12 cellular contexts compared by ENCODE assay signal in genomic region chr12:107441906-107442305, GRCh38.
A peak's percentile ranks its signal among the peaks of the same experiment; 100 is the strongest.
DNase-seq lines count a peak whose midpoint lies in the region; ATAC-seq and TF ChIP-seq lines count a peak whose summit lies in the region.
"Had no signal": no experiment of that assay in that cellular context is flagged by ENCODE, and none has a peak within 500 bp of the region (broad histone marks: within the 10 kb centered on the region; RNA-seq: fewer than 3 reads in every experiment).

No MANE protein-coding gene starts in this region.

- TF ChIP-seq EP300 in gastroesophageal sphincter (IDR thresholded peaks at IDR 0.05), result no peak

- no peak for TF ChIP-seq POLR2A in gastroesophageal sphincter (IDR thresholded peaks at IDR 0.05)

- peak overlapping the region; percentile 64 for H3K27ac Mint-ChIP-seq in activated CD4-positive, alpha-beta T cell treated with anti-CD3 and anti-CD28 coated beads for 36 hours
- no peak overlapping the region for H3K27ac Mint-ChIP-seq in activated CD4-positive, alpha-beta T cell treated with anti-CD3 and anti-CD28 coated beads, Interleukin-2, amount 10 ng/mL, durations not matched to agents 24 days and 14 days
- H3K27ac Mint-ChIP-seq in activated CD4-positive, alpha-beta memory T cell treated with anti-CD3 and anti-CD28 coated beads for 36 hours, result no peak overlapping the region
- H3K27ac Mint-ChIP-seq in stimulated activated effector memory CD8-positive, alpha-beta T cell treated with anti-CD3 and anti-CD28 coated beads, Interleukin-12 subunit alpha, Interleukin-12 subunit beta, amount 100 ng/mL, for 72 hours, result no peak overlapping the region

- H3K27ac ChIP-seq in gastroesophageal sphincter, result peak overlapping the region in 2 of 4 donors; percentile 51 to 52

- no peak for TF ChIP-seq CTCF in gastroesophageal sphincter (IDR thresholded peaks at IDR 0.05)

- H3K36me3 Mint-ChIP-seq in activated CD4-positive, alpha-beta T cell treated with anti-CD3 and anti-CD28 coated beads for 36 hours (ENCODE audit: low read depth), result no peaks in the 10 kb centered on the region
- peaks cover 4% of the 10 kb centered on the region for H3K36me3 Mint-ChIP-seq in activated CD4-positive, alpha-beta T cell treated with anti-CD3 and anti-CD28 coated beads, Interleukin-2, amount 10 ng/mL, durations not matched to agents 24 days and 14 days (ENCODE audit: low read depth)
- H3K36me3 Mint-ChIP-seq in activated CD4-positive, alpha-beta memory T cell treated with anti-CD3 and anti-CD28 coated beads for 36 hours, result peaks cover 2% of the 10 kb centered on the region
- H3K36me3 Mint-ChIP-seq in stimulated activated effector memory CD8-positive, alpha-beta T cell treated with anti-CD3 and anti-CD28 coated beads, Interleukin-12 subunit alpha, Interleukin-12 subunit beta, amount 100 ng/mL, for 72 hours, result no peaks in the 10 kb centered on the region

- POLR2A ChIA-PET in activated CD4-positive, alpha-beta T cell treated with anti-CD3 and anti-CD28 coated beads for 36 hours (lab: Charles Lee), result no interaction called here
- POLR2A ChIA-PET in activated CD4-positive, alpha-beta memory T cell treated with anti-CD3 and anti-CD28 coated beads for 36 hours (lab: Charles Lee), result no interaction called here

- peak; percentile 18 for DNase-seq in activated CD4-positive, alpha-beta T cell treated with anti-CD3 and anti-CD28 coated beads for 36 hours
- DNase-seq in activated CD4-positive, alpha-beta T cell treated with anti-CD3 and anti-CD28 coated beads, Interleukin-2, amount 10 ng/mL, durations not matched to agents 24 days and 14 days, result no peak
- DNase-seq in activated CD4-positive, alpha-beta memory T cell treated with anti-CD3 and anti-CD28 coated beads for 36 hours, result peak; percentile 10
- no peak for DNase-seq in stimulated activated effector memory CD8-positive, alpha-beta T cell treated with anti-CD3 and anti-CD28 coated beads, Interleukin-12 subunit alpha, Interleukin-12 subunit beta, amount 100 ng/mL, for 72 hours (ENCODE audit: low spot score in 2 of 2)
- DNase-seq in G401 (ENCODE audit: low spot score) (no peak), dedifferentiated amniotic fluid mesenchymal stem cell (ENCODE audit: extremely low spot score) (no peak), NAMALWA (ENCODE audit: low spot score) (no peak)
- DNase-seq: 8988T, left colon, NCI-H1417 treated with DMSO at 0.1 percent for 48 hours, SK-N-SH had no signal

- H3K4me3 ChIP-seq in gastroesophageal sphincter, result peak overlapping the region in 1 of 2 donors; percentile 18

- H3K4me1 Mint-ChIP-seq in activated CD4-positive, alpha-beta T cell treated with anti-CD3 and anti-CD28 coated beads for 36 hours, result peaks cover 10% of the 10 kb centered on the region
- H3K4me1 Mint-ChIP-seq in activated CD4-positive, alpha-beta T cell treated with anti-CD3 and anti-CD28 coated beads, Interleukin-2, amount 10 ng/mL, durations not matched to agents 24 days and 14 days, result peaks cover 14% of the 10 kb centered on the region
- H3K4me1 Mint-ChIP-seq in activated CD4-positive, alpha-beta memory T cell treated with anti-CD3 and anti-CD28 coated beads for 36 hours (ENCODE audit: low read depth), result peaks cover 14% of the 10 kb centered on the region
- peaks cover 37% of the 10 kb centered on the region for H3K4me1 Mint-ChIP-seq in stimulated activated effector memory CD8-positive, alpha-beta T cell treated with anti-CD3 and anti-CD28 coated beads, Interleukin-12 subunit alpha, Interleukin-12 subunit beta, amount 100 ng/mL, for 72 hours

- intact Hi-C loops in activated CD4-positive, alpha-beta T cell treated with anti-CD3 and anti-CD28 coated beads for 36 hours (cut with DNase I, micrococcal nuclease), result no loop called here
- intact Hi-C loops in activated CD4-positive, alpha-beta T cell treated with anti-CD3 and anti-CD28 coated beads, Interleukin-2, amount 10 ng/mL, durations not matched to agents 24 days and 14 days (cut with micrococcal nuclease), result no loop called here
- intact Hi-C loops in activated CD4-positive, alpha-beta memory T cell treated with anti-CD3 and anti-CD28 coated beads for 36 hours (cut with micrococcal nuclease), result no loop called here

- no peaks in the 10 kb centered on the region for H3K36me3 ChIP-seq in gastroesophageal sphincter

- no peaks in the 10 kb centered on the region for H3K27me3 Mint-ChIP-seq in activated CD4-positive, alpha-beta T cell treated with anti-CD3 and anti-CD28 coated beads for 36 hours
- H3K27me3 Mint-ChIP-seq in activated CD4-positive, alpha-beta T cell treated with anti-CD3 and anti-CD28 coated beads, Interleukin-2, amount 10 ng/mL, durations not matched to agents 24 days and 14 days, result no peaks in the 10 kb centered on the region
- no peaks in the 10 kb centered on the region for H3K27me3 Mint-ChIP-seq in activated CD4-positive, alpha-beta memory T cell treated with anti-CD3 and anti-CD28 coated beads for 36 hours

- in situ Hi-C loops in G401 (cut with HindIII; ENCODE audit: low sequenced_read_pairs), result no loop called here

- H3K9me3 Mint-ChIP-seq in activated CD4-positive, alpha-beta T cell treated with anti-CD3 and anti-CD28 coated beads for 36 hours (ENCODE audit: low read depth), result no peaks in the 10 kb centered on the region
- H3K9me3 Mint-ChIP-seq in activated CD4-positive, alpha-beta T cell treated with anti-CD3 and anti-CD28 coated beads, Interleukin-2, amount 10 ng/mL, durations not matched to agents 24 days and 14 days, result peaks cover 3% of the 10 kb centered on the region
- no peaks in the 10 kb centered on the region for H3K9me3 Mint-ChIP-seq in activated CD4-positive, alpha-beta memory T cell treated with anti-CD3 and anti-CD28 coated beads for 36 hours
- no peaks in the 10 kb centered on the region for H3K9me3 Mint-ChIP-seq in stimulated activated effector memory CD8-positive, alpha-beta T cell treated with anti-CD3 and anti-CD28 coated beads, Interleukin-12 subunit alpha, Interleukin-12 subunit beta, amount 100 ng/mL, for 72 hours

- no peaks in the 10 kb centered on the region for H3K9me3 ChIP-seq in gastroesophageal sphincter
- H3K9me3 ChIP-seq: SK-N-SH had no signal

- peaks cover 7% of the 10 kb centered on the region for H3K27me3 ChIP-seq in gastroesophageal sphincter

- WGBS in gastroesophageal sphincter (ENCODE audit: low coverage in 1 of 2), 2 donors, result 23 to 28% methylated on average over 8 of the region's 8 CpGs

- H3K4me1 ChIP-seq in gastroesophageal sphincter, result peaks cover 0 to 8% (median 0%) of the 10 kb centered on the region in 3 donors

- H3K4me3 Mint-ChIP-seq in activated CD4-positive, alpha-beta T cell treated with anti-CD3 and anti-CD28 coated beads for 36 hours, result peak overlapping the region; percentile 20
- no peak overlapping the region for H3K4me3 Mint-ChIP-seq in activated CD4-positive, alpha-beta T cell treated with anti-CD3 and anti-CD28 coated beads, Interleukin-2, amount 10 ng/mL, durations not matched to agents 24 days and 14 days
- H3K4me3 Mint-ChIP-seq in activated CD4-positive, alpha-beta memory T cell treated with anti-CD3 and anti-CD28 coated beads for 36 hours, result peak overlapping the region; percentile 23
- H3K4me3 Mint-ChIP-seq in stimulated activated effector memory CD8-positive, alpha-beta T cell treated with anti-CD3 and anti-CD28 coated beads, Interleukin-12 subunit alpha, Interleukin-12 subunit beta, amount 100 ng/mL, for 72 hours, result peak overlapping the region; percentile 34

- peak; percentile 51 for ATAC-seq in activated CD4-positive, alpha-beta T cell treated with anti-CD3 and anti-CD28 coated beads for 36 hours
- ATAC-seq in gastroesophageal sphincter, result peak; percentile 51
- peak; percentile 74 for ATAC-seq in stimulated activated effector memory CD8-positive, alpha-beta T cell treated with anti-CD3 and anti-CD28 coated beads, Interleukin-12 subunit alpha, Interleukin-12 subunit beta, amount 100 ng/mL, for 72 hours
- ATAC-seq: left colon had no signal

- CTCF ChIA-PET in activated CD4-positive, alpha-beta T cell treated with anti-CD3 and anti-CD28 coated beads for 36 hours (lab: Charles Lee), result no interaction called here
- CTCF ChIA-PET in activated CD4-positive, alpha-beta memory T cell treated with anti-CD3 and anti-CD28 coated beads for 36 hours (lab: Charles Lee), result no interaction called here

Comparison
In these comparisons a context has a peak if more than half of its experiments do, and no peak if none do; other contexts are left out.
1. DNase-seq: peak in activated CD4-positive, alpha-beta T cell treated with anti-CD3 and anti-CD28 coated beads for 36 hours (single experiment) and activated CD4-positive, alpha-beta memory T cell treated with anti-CD3 and anti-CD28 coated beads for 36 hours (single experiment); none in activated CD4-positive, alpha-beta T cell treated with anti-CD3 and anti-CD28 coated beads, Interleukin-2, amount 10 ng/mL, durations not matched to agents 24 days and 14 days (single experiment), stimulated activated effector memory CD8-positive, alpha-beta T cell treated with anti-CD3 and anti-CD28 coated beads, Interleukin-12 subunit alpha, Interleukin-12 subunit beta, amount 100 ng/mL, for 72 hours (0 of 2), G401 (single experiment), dedifferentiated amniotic fluid mesenchymal stem cell (single experiment) and NAMALWA (single experiment).
2. Peak in every context shown above with its lines, with median percentiles within 50 percentile points of each other: ATAC-seq.